Comparison of ENCODE assay signal across 9 cellular contexts in genomic region chr1:112708002-112708448, GRCh38. TPM values are rescaled to one million over a fixed set of nuclear protein-coding genes. Genes with fewer than 3 reads are reported as not detected.
DNase-seq lines count a peak whose midpoint lies in the region; ATAC-seq and TF ChIP-seq lines count a peak whose summit lies in the region.
"Had no signal": no experiment of that assay in that cellular context is flagged by ENCODE, and none has a peak within 500 bp of the region (broad histone marks: within the 10 kb centered on the region; RNA-seq: fewer than 3 reads in every experiment).

No MANE protein-coding gene starts in this region.

- POLR2A ChIA-PET in activated CD4-positive, alpha-beta T cell treated with anti-CD3 and anti-CD28 coated beads, Interleukin-2, amount 10 ng/mL, durations not matched to agents 7 days and 5 days (lab: Charles Lee): no interaction called here

- H3K27me3 Mint-ChIP-seq in activated CD4-positive, alpha-beta T cell treated with anti-CD3 and anti-CD28 coated beads, Interleukin-2, amount 10 ng/mL, durations not matched to agents 7 days and 5 days: peaks cover 43% of the 10 kb centered on the region
- H3K27me3 Mint-ChIP-seq in T-helper 17 cell: peaks cover 7% of the 10 kb centered on the region
- peaks cover 12% of the 10 kb centered on the region for H3K27me3 Mint-ChIP-seq in glutamatergic neuron (ENCODE audit: unreplicated experiment)

- H3K9me3 ChIP-seq in T-helper 17 cell (ENCODE audit: control insufficient read depth, low read length, poor library complexity, severe bottlenecking): no peaks in the 10 kb centered on the region

- peak overlapping the region; percentile 77 for H3K4me3 Mint-ChIP-seq in activated CD4-positive, alpha-beta T cell treated with anti-CD3 and anti-CD28 coated beads, Interleukin-2, amount 10 ng/mL, durations not matched to agents 7 days and 5 days
- H3K4me3 Mint-ChIP-seq in T-helper 17 cell: peak overlapping the region; percentile 90
- peak overlapping the region; percentile 87 for H3K4me3 Mint-ChIP-seq in glutamatergic neuron (ENCODE audit: unreplicated experiment)
- H3K4me3 Mint-ChIP-seq in stimulated activated effector memory CD8-positive, alpha-beta T cell treated with anti-CD3 and anti-CD28 coated beads, Interleukin-12 subunit alpha, Interleukin-12 subunit beta, amount 100 ng/mL, for 72 hours: peak overlapping the region; percentile 71

- peaks cover 39% of the 10 kb centered on the region for H3K4me1 Mint-ChIP-seq in activated CD4-positive, alpha-beta T cell treated with anti-CD3 and anti-CD28 coated beads, Interleukin-2, amount 10 ng/mL, durations not matched to agents 7 days and 5 days
- H3K4me1 Mint-ChIP-seq in T-helper 17 cell (peaks cover 30% of the 10 kb centered on the region), glutamatergic neuron (ENCODE audit: low read depth, unreplicated experiment) (peaks cover 15% of the 10 kb centered on the region)
- H3K4me1 Mint-ChIP-seq in stimulated activated effector memory CD8-positive, alpha-beta T cell treated with anti-CD3 and anti-CD28 coated beads, Interleukin-12 subunit alpha, Interleukin-12 subunit beta, amount 100 ng/mL, for 72 hours: peaks cover 52% of the 10 kb centered on the region

- no peak for TF ChIP-seq CTCF in glutamatergic neuron (IDR thresholded peaks at IDR 0.05; ENCODE audit: partially characterized antibody, unreplicated experiment)

- no peaks in the 10 kb centered on the region for H3K9me3 Mint-ChIP-seq in activated CD4-positive, alpha-beta T cell treated with anti-CD3 and anti-CD28 coated beads, Interleukin-2, amount 10 ng/mL, durations not matched to agents 7 days and 5 days
- H3K9me3 Mint-ChIP-seq in glutamatergic neuron (ENCODE audit: unreplicated experiment): peaks cover 18% of the 10 kb centered on the region
- H3K9me3 Mint-ChIP-seq in stimulated activated effector memory CD8-positive, alpha-beta T cell treated with anti-CD3 and anti-CD28 coated beads, Interleukin-12 subunit alpha, Interleukin-12 subunit beta, amount 100 ng/mL, for 72 hours: no peaks in the 10 kb centered on the region
- H3K9me3 Mint-ChIP-seq: activated naive CD4-positive, alpha-beta T cell treated with anti-CD3 and anti-CD28 coated beads, Interleukin-2, amount 50 U/mL, for 72 hours had no signal

- no peak overlapping the region for H3K27ac Mint-ChIP-seq in activated CD4-positive, alpha-beta T cell treated with anti-CD3 and anti-CD28 coated beads, Interleukin-2, amount 10 ng/mL, durations not matched to agents 7 days and 5 days
- H3K27ac Mint-ChIP-seq in T-helper 17 cell (no peak overlapping the region), glutamatergic neuron (ENCODE audit: unreplicated experiment) (peak overlapping the region; percentile 25)
- H3K27ac Mint-ChIP-seq in stimulated activated effector memory CD8-positive, alpha-beta T cell treated with anti-CD3 and anti-CD28 coated beads, Interleukin-12 subunit alpha, Interleukin-12 subunit beta, amount 100 ng/mL, for 72 hours: no peak overlapping the region
- H3K27ac Mint-ChIP-seq: activated naive CD4-positive, alpha-beta T cell treated with anti-CD3 and anti-CD28 coated beads, Interleukin-2, amount 50 U/mL, for 72 hours had no signal

- no peak for ATAC-seq in T-helper 17 cell
- ATAC-seq in stimulated activated effector memory CD8-positive, alpha-beta T cell treated with anti-CD3 and anti-CD28 coated beads, Interleukin-12 subunit alpha, Interleukin-12 subunit beta, amount 100 ng/mL, for 72 hours: no peak
- ATAC-seq in GM19455 (IDR thresholded peaks at IDR 0.05; ENCODE audit: unreplicated experiment): no peak

- DNase-seq in activated CD4-positive, alpha-beta T cell treated with anti-CD3 and anti-CD28 coated beads, Interleukin-2, amount 10 ng/mL, durations not matched to agents 7 days and 5 days: no peak
- DNase-seq in activated CD4-positive, alpha-beta T cell treated with anti-CD3 and anti-CD28 coated beads, Interleukin-2, amount 50 U/mL, for 48 hours: no peak
- DNase-seq in T-helper 17 cell (no peak), glutamatergic neuron (no peak), SK-N-DZ (ENCODE audit: low spot score) (no peak), retina (no peak)
- DNase-seq in stimulated activated effector memory CD8-positive, alpha-beta T cell treated with anti-CD3 and anti-CD28 coated beads, Interleukin-12 subunit alpha, Interleukin-12 subunit beta, amount 100 ng/mL, for 72 hours (ENCODE audit: low spot score in 2 of 2): no peak

- CTCF ChIA-PET in activated CD4-positive, alpha-beta T cell treated with anti-CD3 and anti-CD28 coated beads, Interleukin-2, amount 10 ng/mL, durations not matched to agents 7 days and 5 days (lab: Charles Lee): interaction anchor here (0.9 to 3.4 kb wide), 8 partner anchors 8 to 317 kb away, joined by 3 to 15 read pairs (median 4); a partner anchor contains a TSS

- H3K36me3 Mint-ChIP-seq in activated CD4-positive, alpha-beta T cell treated with anti-CD3 and anti-CD28 coated beads, Interleukin-2, amount 10 ng/mL, durations not matched to agents 7 days and 5 days (ENCODE audit: low read depth): no peaks in the 10 kb centered on the region
- H3K36me3 Mint-ChIP-seq in T-helper 17 cell (ENCODE audit: low read depth): no peaks in the 10 kb centered on the region
- no peaks in the 10 kb centered on the region for H3K36me3 Mint-ChIP-seq in glutamatergic neuron (ENCODE audit: unreplicated experiment)
- peaks cover 16% of the 10 kb centered on the region for H3K36me3 Mint-ChIP-seq in stimulated activated effector memory CD8-positive, alpha-beta T cell treated with anti-CD3 and anti-CD28 coated beads, Interleukin-12 subunit alpha, Interleukin-12 subunit beta, amount 100 ng/mL, for 72 hours
- H3K36me3 Mint-ChIP-seq: activated naive CD4-positive, alpha-beta T cell treated with anti-CD3 and anti-CD28 coated beads, Interleukin-2, amount 50 U/mL, for 72 hours had no signal

RNA-seq across cellular contexts. Expression of gene RHOC, which starts 1.1 kb away (rescaled TPM):
- total RNA-seq in activated CD4-positive, alpha-beta T cell treated with anti-CD3 and anti-CD28 coated beads, Interleukin-2, amount 10 ng/mL, durations not matched to agents 7 days and 5 days: 10 to 100 TPM; 53.7 to 56.8 TPM
- total RNA-seq in T-helper 17 cell: 10 to 100 TPM; 16.9 to 34.4 TPM
- total RNA-seq in glutamatergic neuron (ENCODE audit: unreplicated experiment): 130 TPM
- 69.8 and 78.2 TPM in 2 replicates for polyA plus RNA-seq in SK-N-DZ (2014; cell fraction: cytosol; rRNA removed)
- polyA plus RNA-seq in SK-N-DZ (2014; cell fraction: nucleus; rRNA removed): 39.0 and 48.4 TPM in 2 replicates

RNA-seq across cellular contexts. Expression of gene PPM1J, which starts 7.1 kb away (rescaled TPM):
- not detected for total RNA-seq in activated CD4-positive, alpha-beta T cell treated with anti-CD3 and anti-CD28 coated beads, Interleukin-2, amount 10 ng/mL, durations not matched to agents 7 days and 5 days
- total RNA-seq in T-helper 17 cell (under 1 TPM; 0.20 to 0.42 TPM), glutamatergic neuron (ENCODE audit: unreplicated experiment) (0.69 TPM)
- polyA plus RNA-seq in SK-N-DZ (2014; cell fraction: cytosol; rRNA removed): 16.2 and 19.5 TPM in 2 replicates
- 62.8 and 90.2 TPM in 2 replicates for polyA plus RNA-seq in SK-N-DZ (2014; cell fraction: nucleus; rRNA removed)

RNA-seq across cellular contexts. Expression of gene MOV10, which starts 33.6 kb away (rescaled TPM):
- total RNA-seq in activated CD4-positive, alpha-beta T cell treated with anti-CD3 and anti-CD28 coated beads, Interleukin-2, amount 10 ng/mL, durations not matched to agents 7 days and 5 days: 100 to 1,000 TPM; 118 to 126 TPM
- total RNA-seq in T-helper 17 cell (10 to 100 TPM; 72.5 to 72.7 TPM), glutamatergic neuron (ENCODE audit: unreplicated experiment) (5.2 TPM)
- 12.0 and 22.1 TPM in 2 replicates for polyA plus RNA-seq in SK-N-DZ (2014; cell fraction: cytosol; rRNA removed)
- 88.5 and 96.3 TPM in 2 replicates for polyA plus RNA-seq in SK-N-DZ (2014; cell fraction: nucleus; rRNA removed)

Comparison
In these comparisons a context has a peak if more than half of its experiments do, and no peak if none do; other contexts are left out.
1. RNA of gene MOV10, which starts 33.6 kb away (total RNA-seq): 118 to 126 TPM in activated CD4-positive, alpha-beta T cell treated with anti-CD3 and anti-CD28 coated beads, Interleukin-2, amount 10 ng/mL, durations not matched to agents 7 days and 5 days and 72.5 to 72.7 TPM in T-helper 17 cell; 5.2 TPM in glutamatergic neuron (single experiment); every median in the first group is over 10 times any median in the second.
2. Peak in every context shown above with its lines, with median percentiles within 50 percentile points of each other: H3K4me3 Mint-ChIP-seq.